ENCODE assay signal across 22 cellular contexts in genomic region chr4:1790005-1790404, GRCh38. TPM values are rescaled to one million over a fixed set of nuclear protein-coding genes. Genes with fewer than 3 reads are reported as not detected.
DNase-seq lines count a peak whose midpoint lies in the region; ATAC-seq, FAIRE-seq and TF ChIP-seq lines count a peak whose summit lies in the region.
"Had no signal": no experiment of that assay in that cellular context is flagged by ENCODE, and none has a peak within 500 bp of the region (broad histone marks: within the 10 kb centered on the region; RNA-seq: fewer than 3 reads in every experiment).

No MANE protein-coding gene starts in this region.

- BruUV-seq in MCF 10A (replicated peaks; lab: Mats Ljungman, UMichigan) = no TSS peak

- H2AFZ ChIP-seq in keratinocyte (ENCODE audit: control insufficient read depth, low read length) = no peak overlapping the region

- no peaks in the 10 kb centered on the region for H3K9me3 Mint-ChIP-seq in MCF 10A (ENCODE audit: unreplicated experiment)
- H3K9me3 Mint-ChIP-seq: CD8-positive, alpha-beta memory T cell had no signal

- H3K27me3 Mint-ChIP-seq in MCF 10A (ENCODE audit: insufficient read depth, unreplicated experiment) = no peaks in the 10 kb centered on the region

- intact Hi-C loops in MCF 10A (cut with micrococcal nuclease) = loop anchor here (5.0 kb wide), 1 partner anchor 43 kb away; no protein-coding TSS in a partner anchor
- intact Hi-C loops in breast epithelium (cut with DNase I; ENCODE audit: low total_unique reads) = loop anchor here (10.0 kb wide), 1 partner anchor 135 kb away; no protein-coding TSS in a partner anchor

- TF ChIP-seq POLR2A in breast epithelium (IDR thresholded peaks at IDR 0.05) = no peak

- H3K4me3 ChIP-seq in breast epithelium (no peak overlapping the region), keratinocyte (ENCODE audit: control insufficient read depth in 2 of 3, extremely low read depth in 1 of 3, insufficient read depth in 2 of 3, low read depth in 1 of 3, low read length in 3 of 3) (no peak overlapping the region)

- no peaks in the 10 kb centered on the region for H3K9me1 ChIP-seq in keratinocyte (ENCODE audit: control insufficient read depth, extremely low read depth, insufficient read depth, low read length)

- POLR2A ChIA-PET in MCF 10A (lab: Yijun Ruan, JAX) = interaction anchor here (1.0 to 1.6 kb wide), 4 partner anchors 12 to 78 kb away, joined by 3 to 22 read pairs (median 4); partner anchors contain the start of gene SLBP

- dilution Hi-C loops in keratinocyte (cut with MboI; ENCODE audit: extremely low pct_ligation_motif_present, low sequenced_read_pairs) = no loop called here

- H3K27ac ChIP-seq in breast epithelium (no peak overlapping the region), keratinocyte (ENCODE audit: control insufficient read depth, insufficient read depth, low read length) (no peak overlapping the region)
- H3K27ac ChIP-seq: C4-2B had no signal

- CTCF ChIA-PET in MCF 10A (lab: Yijun Ruan, JAX) = interaction anchor here (0.7 to 1.9 kb wide), 5 partner anchors 19 to 747 kb away, joined by 3 to 8 read pairs (median 3); no protein-coding TSS in a partner anchor

- no peak overlapping the region for H3K9ac ChIP-seq in keratinocyte (ENCODE audit: control insufficient read depth, extremely low read depth, insufficient read depth, low read length)
- H3K9ac ChIP-seq: SK-N-SH had no signal

- H3K4me1 ChIP-seq in breast epithelium (peaks cover 10 to 14% of the 10 kb centered on the region in 2 donors), keratinocyte (ENCODE audit: control insufficient read depth, extremely low read depth, insufficient read depth, low read length) (peaks cover 27% of the 10 kb centered on the region)

- DNase-seq in MCF 10A (ENCODE audit: unreplicated experiment) (peak; percentile 61), breast epithelium (ENCODE audit: low spot score in 2 of 2) (no peak), cerebellar cortex (ENCODE audit: low spot score) (peak; percentile 40), keratinocyte (ENCODE audit: low read depth, low spot score) (no peak)
- no peak for DNase-seq in activated CD4-positive, CD25-positive, alpha-beta regulatory T cell treated with anti-CD3 and anti-CD28 coated beads, Interleukin-2, amount 50 U/mL, for 72 hours
- no peak for DNase-seq in activated naive CD4-positive, alpha-beta T cell (lab: John Stamatoyannopoulos, UW)
- DNase-seq: Calu3; CD8-positive, alpha-beta memory T cell; DMS53; EL; NCI-H1105; NCI-H146; NCI-H2029; NCI-H446; NCI-H526; PC-3; SIG-M5; SK-N-SH had no signal

- H3K79me2 ChIP-seq in keratinocyte (ENCODE audit: control insufficient read depth, insufficient read depth, low read length) = no peaks in the 10 kb centered on the region

- peak; percentile 82 for FAIRE-seq in keratinocyte (lab: Jason Lieb, UNC)
- FAIRE-seq: A204.1 had no signal

- no peaks in the 10 kb centered on the region for H4K20me1 ChIP-seq in keratinocyte (ENCODE audit: control insufficient read depth, extremely low read depth, insufficient read depth, low read length)

- TF ChIP-seq CTCF in MCF 10A (IDR thresholded peaks at IDR 0.05; ENCODE audit: unreplicated experiment) (no peak), breast epithelium (IDR thresholded peaks at IDR 0.05) (no peak), keratinocyte (optimal IDR thresholded peaks at IDR 0.05 in 1 of 3, IDR thresholded peaks at IDR 0.05 in 1 of 3, conservative IDR thresholded peaks at IDR 0.05 in 1 of 3; ENCODE audit: extremely low read depth in 1 of 3, insufficient read depth in 2 of 3, low read length in 3 of 3) (no peak)

- H3K36me3 Mint-ChIP-seq in MCF 10A (ENCODE audit: insufficient read depth, unreplicated experiment) = peaks cover 4% of the 10 kb centered on the region
- H3K36me3 Mint-ChIP-seq: CD8-positive, alpha-beta memory T cell had no signal

- no peak for ATAC-seq in HG02798 (IDR thresholded peaks at IDR 0.05; ENCODE audit: poor library complexity, unreplicated experiment)
- ATAC-seq: PC-3 had no signal

- peaks cover 11% of the 10 kb centered on the region in 2 donors for H3K27me3 ChIP-seq in breast epithelium
- H3K27me3 ChIP-seq in keratinocyte (ENCODE audit: control insufficient read depth, extremely low read depth, insufficient read depth, low read length) = peaks cover 8% of the 10 kb centered on the region

- H3K4me3 Mint-ChIP-seq in MCF 10A (ENCODE audit: unreplicated experiment) = no peak overlapping the region

- H3K4me2 ChIP-seq in keratinocyte (ENCODE audit: control insufficient read depth, extremely low read depth, insufficient read depth, low read depth, low read length) = peak overlapping the region; percentile 60
- H3K4me2 ChIP-seq: SK-N-SH had no signal

- H3K9me3 ChIP-seq in breast epithelium (no peaks in the 10 kb centered on the region), keratinocyte (ENCODE audit: control insufficient read depth, low read depth, low read length) (no peaks in the 10 kb centered on the region)
- H3K9me3 ChIP-seq: SK-N-SH had no signal

- no peaks in the 10 kb centered on the region for H3K36me3 ChIP-seq in breast epithelium
- H3K36me3 ChIP-seq in keratinocyte (ENCODE audit: control insufficient read depth in 2 of 2, extremely low read depth in 1 of 2, insufficient read depth in 2 of 2, low read length in 2 of 2) = no peaks in the 10 kb centered on the region

- no peak overlapping the region for H3K27ac Mint-ChIP-seq in MCF 10A (ENCODE audit: low read depth, unreplicated experiment)
- H3K27ac Mint-ChIP-seq: CD8-positive, alpha-beta memory T cell had no signal

- peaks cover 9% of the 10 kb centered on the region for H3K4me1 Mint-ChIP-seq in MCF 10A (ENCODE audit: insufficient read depth, unreplicated experiment)
- H3K4me1 Mint-ChIP-seq: CD8-positive, alpha-beta memory T cell had no signal

RNA-seq across cellular contexts. Expression of gene FGFR3, which starts 3.1 kb away (rescaled TPM):
- total RNA-seq in MCF 10A (2022) (2.5 and 6.5 TPM in 2 replicates), breast epithelium (1 to 10 TPM in 2 of 3 donors, under 1 TPM in 1; 0.80 to 3.5 (median 2.0) TPM)
- polyA plus RNA-seq in keratinocyte = 26.4 to 109 TPM (median 45.2 TPM) in 3 replicates
- polyA plus RNA-seq in keratinocyte (2011; ENCODE audit: low read depth) = 11.8 TPM
- polyA plus RNA-seq in keratinocyte (2011; cell fraction: cytosol; rRNA removed) = 7.4 and 22.2 TPM in 2 replicates
- polyA plus RNA-seq in keratinocyte (2011; cell fraction: nucleus; rRNA removed) = 81.0 and 130 TPM in 2 replicates
- 21.7 and 47.7 TPM in 2 replicates for polyA plus RNA-seq in keratinocyte (2012; ENCODE audit: low replicate concordance)
- polyA minus RNA-seq in keratinocyte = 23.6 to 54.4 TPM (median 30.3 TPM) in 3 replicates
- polyA minus RNA-seq in keratinocyte (2011; cell fraction: cytosol; rRNA and poly(A)+ RNA removed) = 159 TPM
- polyA minus RNA-seq in keratinocyte (2011; cell fraction: nucleus; rRNA and poly(A)+ RNA removed) = 142 and 169 TPM in 2 replicates
- total RNA-seq: RPMI7951 had no signal
- polyA plus RNA-seq: CD8-positive, alpha-beta memory T cell had no signal

Comparison
In these comparisons a context has a peak if more than half of its experiments do, and no peak if none do; other contexts are left out.
1. DNase-seq: peak in MCF 10A (single experiment) and cerebellar cortex (single experiment); none in breast epithelium (0 of 2), keratinocyte (single experiment), activated CD4-positive, CD25-positive, alpha-beta regulatory T cell treated with anti-CD3 and anti-CD28 coated beads, Interleukin-2, amount 50 U/mL, for 72 hours (single experiment) and activated naive CD4-positive, alpha-beta T cell (0 of 4).